ENCODE assay signal across 8 cellular contexts in the genomic region with DNA sequence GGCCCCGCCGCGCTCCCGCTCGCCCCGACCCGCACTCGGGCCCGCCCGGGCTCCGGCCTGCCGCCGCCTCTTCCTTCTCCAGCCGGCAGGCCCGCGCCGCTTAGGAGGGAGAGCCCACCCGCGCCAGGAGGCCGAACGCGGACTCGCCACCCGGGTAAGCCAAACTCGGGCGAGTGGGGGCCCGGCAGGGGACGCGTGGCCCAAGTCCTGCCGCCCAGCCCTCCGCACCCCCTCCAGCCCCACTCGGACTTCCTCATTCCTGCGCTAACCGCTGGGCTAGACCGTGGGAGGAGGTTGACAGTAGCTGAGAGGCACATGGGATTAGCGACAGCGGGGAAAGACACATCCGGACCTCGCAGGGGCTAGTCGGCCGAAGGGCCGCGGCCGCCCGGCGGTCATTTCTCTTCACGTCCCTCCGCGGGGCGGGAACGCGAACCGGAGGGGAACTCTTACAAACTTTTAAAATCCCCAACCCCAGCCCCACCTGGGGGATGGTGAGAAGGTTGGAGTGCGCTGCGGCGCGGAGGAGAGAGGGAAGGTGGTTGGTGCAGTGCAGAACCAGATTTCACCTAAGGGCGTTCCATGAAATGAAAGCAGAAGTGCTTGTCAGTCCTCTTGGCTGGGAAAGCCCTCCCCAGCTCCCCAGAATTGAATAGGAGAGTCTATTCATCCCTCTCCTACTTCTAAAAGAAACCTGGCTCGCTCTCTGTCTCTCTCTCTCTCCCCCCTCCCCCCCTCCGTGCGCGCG. TPM values are rescaled to one million over a fixed set of nuclear protein-coding genes. Genes with fewer than 3 reads are reported as not detected.
A peak's percentile ranks its signal among the peaks of the same experiment; 100 is the strongest.
DNase-seq lines count a peak whose midpoint lies in the region; ATAC-seq, FAIRE-seq and TF ChIP-seq lines count a peak whose summit lies in the region.

No MANE protein-coding gene starts in this region.

- H4K20me1 ChIP-seq in endothelial cell of umbilical vein (replicated peaks; ENCODE audit: control insufficient read depth, extremely low read depth, insufficient read depth, low read length) = peaks cover 12% of the 10 kb centered on the region

- intact Hi-C loops in endothelial cell of umbilical vein (cut with micrococcal nuclease) = loop anchor here (1.0 to 5.0 kb wide), 8 partner anchors 21 to 517 kb away; a partner anchor contains a TSS

- peak overlapping the region; percentile 90 for H3K27ac ChIP-seq in endothelial cell of umbilical vein (ENCODE audit: insufficient read depth, low read depth, low read length)

- H3K27me3 ChIP-seq in endothelial cell of umbilical vein (ENCODE audit: control insufficient read depth in 2 of 2, insufficient read depth in 2 of 2, low read length in 2 of 2) (no peaks in the 10 kb centered on the region), mononuclear cell (ENCODE audit: insufficient read depth, low read length) (no peaks in the 10 kb centered on the region)

- dilution Hi-C loops in endothelial cell of umbilical vein (cut with MboI; ENCODE audit: extremely low pct_ligation_motif_present, low sequenced_read_pairs) = no loop called here

- peak overlapping the region; percentile 49 for H2AFZ ChIP-seq in endothelial cell of umbilical vein (ENCODE audit: low read depth, low read length)

- no peaks in the 10 kb centered on the region for H3K36me3 ChIP-seq in endothelial cell of umbilical vein (ENCODE audit: control insufficient read depth in 2 of 2, extremely low read depth in 1 of 2, insufficient read depth in 2 of 2, low read length in 2 of 2)

- peak overlapping the region; percentile 91 for H3K9ac ChIP-seq in endothelial cell of umbilical vein (replicated peaks; ENCODE audit: extremely low read depth, insufficient read depth, low read length)

- H3K4me1 ChIP-seq in endothelial cell of umbilical vein (ENCODE audit: control insufficient read depth, extremely low read depth, insufficient read depth, low read length) (peaks cover 22% of the 10 kb centered on the region), mononuclear cell (ENCODE audit: insufficient read depth, low read length) (peaks cover 24% of the 10 kb centered on the region)

- CTCF ChIA-PET in endothelial cell of umbilical vein (lab: Charles Lee) = interaction anchor here (1.2 to 1.6 kb wide), 3 partner anchors 10 to 71 kb away, joined by 3 to 4 read pairs (median 4); no protein-coding TSS in a partner anchor

- no TSS peak for BruUV-seq in endothelial cell of umbilical vein (replicated peaks; lab: Mats Ljungman, UMichigan)

- peak; percentile 18 for FAIRE-seq in endothelial cell of umbilical vein (lab: Jason Lieb, UNC)

- peak overlapping the region; percentile 99 for H3K4me2 ChIP-seq in endothelial cell of umbilical vein (ENCODE audit: insufficient read depth, low read length)

- peaks cover 47% of the 10 kb centered on the region for H3K79me2 ChIP-seq in endothelial cell of umbilical vein (ENCODE audit: control insufficient read depth, insufficient read depth, low read length)

- no peaks in the 10 kb centered on the region for H3K9me1 ChIP-seq in endothelial cell of umbilical vein (replicated peaks; ENCODE audit: control insufficient read depth, extremely low read depth, insufficient read depth, low read length)

- H3K9me3 ChIP-seq in endothelial cell of umbilical vein (replicated peaks; ENCODE audit: control insufficient read depth, insufficient read depth, low read length) (no peaks in the 10 kb centered on the region), mononuclear cell (ENCODE audit: low read depth, low read length) (no peaks in the 10 kb centered on the region)

- DNase-seq in C1 segment of cervical spinal cord (lab: John Stamatoyannopoulos, UW) = peak in 13 of 14 donors; percentile 42 to 88 (median 83)
- peak; percentile 72 to 74 for DNase-seq in NOMO-1 (lab: John Stamatoyannopoulos, UW; ENCODE audit: unreplicated experiment in 2 of 2)
- peak; percentile 62 for DNase-seq in activated T-cell treated with anti-CD3 and anti-CD28 coated beads for 1 hour (ENCODE audit: low read depth)
- peak; percentile 63 for DNase-seq in endothelial cell of umbilical vein (ENCODE audit: low read depth, low spot score)
- DNase-seq in stimulated activated CD8-positive, alpha-beta memory T cell treated with anti-CD3 and anti-CD28 coated beads, Interleukin-4, amount 100 ng/mL, for 48 hours = peak; percentile 67

- H3K4me3 ChIP-seq in endothelial cell of umbilical vein (replicated peaks in 1 of 3; ENCODE audit: insufficient read depth in 1 of 3, low read depth in 1 of 3, low read length in 3 of 3) = peak overlapping the region; percentile 83 to 93 (median 88)
- H3K4me3 ChIP-seq in mononuclear cell (ENCODE audit: low read length) = peak overlapping the region; percentile 85

- ATAC-seq in GM19324 (IDR thresholded peaks at IDR 0.05; ENCODE audit: low FRiP score, unreplicated experiment) = peak; percentile 49
- ATAC-seq in HG03442 (IDR thresholded peaks at IDR 0.05; ENCODE audit: unreplicated experiment) = peak; percentile 42

- no peak for TF ChIP-seq POLR2A in endothelial cell of umbilical vein (IDR thresholded peaks at IDR 0.05; ENCODE audit: low read depth, low read length)

- TF ChIP-seq CTCF in endothelial cell of umbilical vein (IDR thresholded peaks at IDR 0.05; ENCODE audit: extremely low read depth in 1 of 2, insufficient read depth in 1 of 2, low read depth in 1 of 2, low read length in 2 of 2) = no peak

- POLR2A ChIA-PET in endothelial cell of umbilical vein (lab: Charles Lee) = interaction anchor here (1.1 kb wide), 1 partner anchor 27 kb away, joined by 9 read pairs; no protein-coding TSS in a partner anchor

TF ChIP-seq in endothelial cell of umbilical vein, 7 proteins besides CTCF, POLR2A, EP300 and RAD21:
- TF ChIP-seq MYC (IDR thresholded peaks at IDR 0.05; ENCODE audit: low read depth, low read length) (no peak), POLR2AphosphoS5 (IDR thresholded peaks at IDR 0.05; ENCODE audit: insufficient read depth, low read depth, low read length) (no peak), FOS (IDR thresholded peaks at IDR 0.05; ENCODE audit: borderline replicate concordance, insufficient read depth, low read length) (no peak), GATA2 (IDR thresholded peaks at IDR 0.05; ENCODE audit: insufficient read depth, insufficient read length, low read depth, low read length) (no peak), EZH2 (IDR thresholded peaks at IDR 0.05; ENCODE audit: borderline replicate concordance, low read depth, low read length, severe bottlenecking) (no peak), JUN (IDR thresholded peaks at IDR 0.05; ENCODE audit: borderline replicate concordance, insufficient read depth, insufficient read length, low read depth) (no peak)
- TF ChIP-seq, protein P1, sequence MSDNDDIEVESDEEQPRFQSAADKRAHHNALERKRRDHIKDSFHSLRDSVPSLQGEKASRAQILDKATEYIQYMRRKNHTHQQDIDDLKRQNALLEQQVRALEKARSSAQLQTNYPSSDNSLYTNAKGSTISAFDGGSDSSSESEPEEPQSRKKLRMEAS (IDR thresholded peaks at IDR 0.05; ENCODE audit: insufficient read depth, insufficient read length) = no peak

RNA-seq across cellular contexts. Expression of a gene that starts 0.7 kb away (rescaled TPM):
- 41.4 and 42.0 TPM in 2 replicates for total RNA-seq in endothelial cell of umbilical vein
- polyA plus RNA-seq in endothelial cell of umbilical vein = 18.2 and 21.3 TPM in 2 replicates
- polyA plus RNA-seq in endothelial cell of umbilical vein (2011; cell fraction: cytosol; rRNA removed) = 27.2 and 29.1 TPM in 2 replicates
- 40.3 and 46.2 TPM in 2 replicates for polyA plus RNA-seq in endothelial cell of umbilical vein (2011; cell fraction: nucleus; rRNA removed)
- polyA plus RNA-seq in endothelial cell of umbilical vein (2012) = 30.0 and 30.1 TPM in 2 replicates
- 36.7 and 39.1 TPM in 2 replicates for polyA minus RNA-seq in endothelial cell of umbilical vein
- polyA minus RNA-seq in endothelial cell of umbilical vein (2011; cell fraction: cytosol; rRNA and poly(A)+ RNA removed) = 19.0 TPM
- 42.7 and 55.0 TPM in 2 replicates for polyA minus RNA-seq in endothelial cell of umbilical vein (2011; cell fraction: nucleus; rRNA and poly(A)+ RNA removed)
- total RNA-seq in mononuclear cell = 225 TPM

Comparison
In these comparisons a context has a peak if more than half of its experiments do, and no peak if none do; other contexts are left out.
1. Peak in every context shown above with its lines: DNase-seq, ATAC-seq, H3K4me3 ChIP-seq and H3K27ac ChIP-seq.